ENCODE assay signal across 31 cellular contexts in the genomic region with DNA sequence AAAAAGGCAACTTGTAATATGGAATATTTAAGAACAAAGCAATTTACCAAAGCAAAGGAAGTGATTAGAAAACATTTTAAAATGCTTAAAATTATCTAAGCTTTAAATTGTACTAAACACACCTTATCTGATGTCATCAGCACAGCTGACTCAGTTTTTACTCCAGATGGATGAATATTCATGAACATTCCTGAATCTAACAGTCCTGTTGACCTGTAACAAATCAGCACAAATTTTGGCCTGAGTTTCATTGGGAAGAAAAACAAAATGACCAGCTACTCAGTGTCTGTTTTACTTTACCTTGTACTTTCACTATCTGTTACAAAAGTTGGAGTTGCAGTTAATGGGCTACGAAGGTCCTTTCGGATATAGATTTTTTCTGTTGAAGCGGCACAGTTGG.
"Had no signal": no experiment of that assay in that cellular context is flagged by ENCODE, and none has a peak within 500 bp of the region (broad histone marks: within the 10 kb centered on the region; RNA-seq: fewer than 3 reads in every experiment).

No MANE protein-coding gene starts in this region.

- H3K27ac Mint-ChIP-seq: activated CD4-positive, alpha-beta memory T cell treated with anti-CD3 and anti-CD28 coated beads for 36 hours; activated CD4-positive, alpha-beta T cell treated with anti-CD3 and anti-CD28 coated beads for 36 hours; activated CD4-positive, alpha-beta T cell treated with anti-CD3 and anti-CD28 coated beads, Interleukin-2, amount 10 ng/mL, durations not matched to agents 24 days and 14 days; activated CD8-positive, alpha-beta memory T cell treated with anti-CD3 and anti-CD28 coated beads, Interleukin-2, amount 10 ng/mL, durations not matched to agents 7 days and 5 days; activated CD8-positive, alpha-beta T cell treated with anti-CD3 and anti-CD28 coated beads, Interleukin-2, amount 10 ng/mL, durations not matched to agents 7 days and 5 days; activated naive CD4-positive, alpha-beta T cell treated with anti-CD3 and anti-CD28 coated beads for 36 hours; activated naive CD4-positive, alpha-beta T cell treated with anti-CD3 and anti-CD28 coated beads, Interleukin-2, amount 50 U/mL, for 24 hours; activated naive CD8-positive, alpha-beta T cell treated with anti-CD3 and anti-CD28 coated beads for 36 hours; activated naive CD8-positive, alpha-beta T cell treated with anti-CD3 and anti-CD28 coated beads, Interleukin-2, amount 50 U/mL, for 24 hours; activated T-helper 1 cell treated with anti-CD3 and anti-CD28 coated beads, Interleukin-12 subunit alpha, Interleukin-12 subunit beta, Interleukin-2, Interleukin-4 antibody, amounts not matched to agents 30 ng/mL and 10 ng/mL and 1 ng/mL, durations not matched to agents 14 hours and 24 hours and 36 hours; activated T-helper 2 cell treated with anti-CD3 and anti-CD28 coated beads, Interferon-gamma antibody, Interleukin-2, Interleukin-4, amounts not matched to agents 10 μg/mL and 5 μg/mL and 100 μg/mL, durations not matched to agents 14 hours and 24 hours and 36 hours; effector memory CD8-positive, alpha-beta T cell had no signal

- H3K4me1 Mint-ChIP-seq: activated CD4-positive, alpha-beta T cell treated with anti-CD3 and anti-CD28 coated beads for 36 hours; activated CD4-positive, alpha-beta T cell treated with anti-CD3 and anti-CD28 coated beads, Interleukin-2, amount 10 ng/mL, durations not matched to agents 24 days and 14 days; activated CD8-positive, alpha-beta memory T cell treated with anti-CD3 and anti-CD28 coated beads, Interleukin-2, amount 10 ng/mL, durations not matched to agents 7 days and 5 days; activated naive CD4-positive, alpha-beta T cell treated with anti-CD3 and anti-CD28 coated beads, Interleukin-2, amount 50 U/mL, for 24 hours; activated naive CD8-positive, alpha-beta T cell treated with anti-CD3 and anti-CD28 coated beads for 36 hours; activated naive CD8-positive, alpha-beta T cell treated with anti-CD3 and anti-CD28 coated beads, Interleukin-2, amount 50 U/mL, for 24 hours had no signal

- H3K9me3 Mint-ChIP-seq: activated CD4-positive, alpha-beta memory T cell treated with anti-CD3 and anti-CD28 coated beads for 36 hours; activated CD4-positive, alpha-beta T cell treated with anti-CD3 and anti-CD28 coated beads, Interleukin-2, amount 10 ng/mL, durations not matched to agents 24 days and 14 days; activated naive CD4-positive, alpha-beta T cell treated with anti-CD3 and anti-CD28 coated beads for 36 hours; activated naive CD4-positive, alpha-beta T cell treated with anti-CD3 and anti-CD28 coated beads, Interleukin-2, amount 50 U/mL, for 24 hours; activated naive CD8-positive, alpha-beta T cell treated with anti-CD3 and anti-CD28 coated beads for 36 hours; activated naive CD8-positive, alpha-beta T cell treated with anti-CD3 and anti-CD28 coated beads, Interleukin-2, amount 50 U/mL, for 24 hours; activated T-helper 1 cell treated with anti-CD3 and anti-CD28 coated beads, Interleukin-12 subunit alpha, Interleukin-12 subunit beta, Interleukin-2, Interleukin-4 antibody, amounts not matched to agents 30 ng/mL and 10 ng/mL and 1 ng/mL, durations not matched to agents 14 hours and 24 hours and 36 hours; activated T-helper 2 cell treated with anti-CD3 and anti-CD28 coated beads, Interferon-gamma antibody, Interleukin-2, Interleukin-4, amounts not matched to agents 10 μg/mL and 5 μg/mL and 100 μg/mL, durations not matched to agents 14 hours and 24 hours and 36 hours; effector memory CD8-positive, alpha-beta T cell had no signal

- H3K4me3 Mint-ChIP-seq: activated CD4-positive, alpha-beta memory T cell treated with anti-CD3 and anti-CD28 coated beads for 36 hours; activated CD4-positive, alpha-beta T cell treated with anti-CD3 and anti-CD28 coated beads for 36 hours; activated CD4-positive, alpha-beta T cell treated with anti-CD3 and anti-CD28 coated beads, Interleukin-2, amount 10 ng/mL, durations not matched to agents 24 days and 14 days; activated CD8-positive, alpha-beta memory T cell treated with anti-CD3 and anti-CD28 coated beads, Interleukin-2, amount 10 ng/mL, durations not matched to agents 7 days and 5 days; activated CD8-positive, alpha-beta T cell treated with anti-CD3 and anti-CD28 coated beads, Interleukin-2, amount 10 ng/mL, durations not matched to agents 7 days and 5 days; activated naive CD4-positive, alpha-beta T cell treated with anti-CD3 and anti-CD28 coated beads for 36 hours; activated naive CD4-positive, alpha-beta T cell treated with anti-CD3 and anti-CD28 coated beads, Interleukin-2, amount 50 U/mL, for 24 hours; activated naive CD8-positive, alpha-beta T cell treated with anti-CD3 and anti-CD28 coated beads for 36 hours; activated naive CD8-positive, alpha-beta T cell treated with anti-CD3 and anti-CD28 coated beads, Interleukin-2, amount 50 U/mL, for 24 hours; activated T-helper 1 cell treated with anti-CD3 and anti-CD28 coated beads, Interleukin-12 subunit alpha, Interleukin-12 subunit beta, Interleukin-2, Interleukin-4 antibody, amounts not matched to agents 30 ng/mL and 10 ng/mL and 1 ng/mL, durations not matched to agents 14 hours and 24 hours and 36 hours; effector memory CD8-positive, alpha-beta T cell had no signal

- H3K27me3 Mint-ChIP-seq: activated CD4-positive, alpha-beta memory T cell treated with anti-CD3 and anti-CD28 coated beads for 36 hours; activated CD4-positive, alpha-beta T cell treated with anti-CD3 and anti-CD28 coated beads for 36 hours; activated CD4-positive, alpha-beta T cell treated with anti-CD3 and anti-CD28 coated beads, Interleukin-2, amount 10 ng/mL, durations not matched to agents 24 days and 14 days; activated CD8-positive, alpha-beta memory T cell treated with anti-CD3 and anti-CD28 coated beads, Interleukin-2, amount 10 ng/mL, durations not matched to agents 7 days and 5 days; activated naive CD4-positive, alpha-beta T cell treated with anti-CD3 and anti-CD28 coated beads, Interleukin-2, amount 50 U/mL, for 24 hours; activated naive CD8-positive, alpha-beta T cell treated with anti-CD3 and anti-CD28 coated beads for 36 hours; activated naive CD8-positive, alpha-beta T cell treated with anti-CD3 and anti-CD28 coated beads, Interleukin-2, amount 50 U/mL, for 24 hours; effector memory CD8-positive, alpha-beta T cell had no signal

- DNase-seq: activated CD4-positive, alpha-beta memory T cell treated with anti-CD3 and anti-CD28 coated beads for 36 hours; activated CD4-positive, alpha-beta T cell treated with anti-CD3 and anti-CD28 coated beads for 36 hours; activated CD4-positive, alpha-beta T cell treated with anti-CD3 and anti-CD28 coated beads, Interleukin-2, amount 10 ng/mL, durations not matched to agents 24 days and 14 days; activated CD4-positive, CD25-positive, alpha-beta regulatory T cell; activated CD4-positive, CD25-positive, alpha-beta regulatory T cell treated with anti-CD3 and anti-CD28 coated beads, Interleukin-2, amount 50 U/mL, for 72 hours; activated CD8-positive, alpha-beta memory T cell treated with anti-CD3 and anti-CD28 coated beads, Interleukin-2, amount 10 ng/mL, durations not matched to agents 7 days and 5 days; activated CD8-positive, alpha-beta memory T cell treated with anti-CD3 and anti-CD28 coated beads, Interleukin-2, amount 50 U/mL, for 4 hours; activated CD8-positive, alpha-beta T cell treated with anti-CD3 and anti-CD28 coated beads, Interleukin-2, amount 10 ng/mL, durations not matched to agents 7 days and 5 days; activated effector memory CD4-positive, alpha-beta T cell treated with anti-CD3 and anti-CD28 coated beads, Interleukin-2, amount 50 U/mL, for 16 hours; activated naive CD4-positive, alpha-beta T cell treated with anti-CD3 and anti-CD28 coated beads for 36 hours; activated naive CD8-positive, alpha-beta T cell treated with anti-CD3 and anti-CD28 coated beads for 36 hours; activated naive CD8-positive, alpha-beta T cell treated with anti-CD3 and anti-CD28 coated beads, Interleukin-2, amount 50 U/mL, for 24 hours; activated T-cell treated with anti-CD3 and anti-CD28 coated beads, Interleukin-2, amount 50 U/mL, for 1 hour; activated T-cell treated with anti-CD3 and anti-CD28 coated beads, Interleukin-2, amount 50 U/mL, for 48 hours; adrenal gland; amygdala; aorta; body of pancreas; caudate nucleus; cortex of kidney; dermis blood vessel endothelial cell; effector CD4-positive, alpha-beta T cell; effector memory CD8-positive, alpha-beta T cell; esophagus squamous epithelium; foreskin melanocyte; heart right ventricle; T-helper 2 cell had no signal

- ATAC-seq: activated CD4-positive, alpha-beta T cell treated with anti-CD3 and anti-CD28 coated beads for 36 hours; activated CD8-positive, alpha-beta memory T cell treated with anti-CD3 and anti-CD28 coated beads, Interleukin-2, amount 10 ng/mL, durations not matched to agents 7 days and 5 days; activated CD8-positive, alpha-beta T cell treated with anti-CD3 and anti-CD28 coated beads, Interleukin-2, amount 10 ng/mL, durations not matched to agents 7 days and 5 days; activated naive CD8-positive, alpha-beta T cell treated with anti-CD3 and anti-CD28 coated beads, Interleukin-2, amount 50 U/mL, for 24 hours; body of pancreas; effector memory CD8-positive, alpha-beta T cell; gastroesophageal sphincter; heart right ventricle had no signal
